1 cellular context compared by ENCODE assay signal in genomic region chr1:204376919-204377799, GRCh38.
TF ChIP-seq lines count a peak whose summit lies in the region.

No MANE protein-coding gene starts in this region.

TF ChIP-seq in endothelial cell of umbilical vein, 7 proteins besides CTCF, POLR2A, EP300 and RAD21:
- TF ChIP-seq FOS (IDR thresholded peaks at IDR 0.05; ENCODE audit: borderline replicate concordance, insufficient read depth, low read length), result peak; percentile 65
- no peak for TF ChIP-seq EZH2 (IDR thresholded peaks at IDR 0.05; ENCODE audit: borderline replicate concordance, low read depth, low read length, severe bottlenecking)
- no peak for TF ChIP-seq MYC (IDR thresholded peaks at IDR 0.05; ENCODE audit: low read depth, low read length)
- no peak for TF ChIP-seq MAX (IDR thresholded peaks at IDR 0.05; ENCODE audit: insufficient read depth, insufficient read length)
- peak; percentile 31 for TF ChIP-seq POLR2AphosphoS5 (IDR thresholded peaks at IDR 0.05; ENCODE audit: insufficient read depth, low read depth, low read length)
- peak; percentile 53 for TF ChIP-seq GATA2 (IDR thresholded peaks at IDR 0.05; ENCODE audit: insufficient read depth, insufficient read length, low read depth, low read length)
